8 cellular contexts compared by ENCODE assay signal in genomic region chr2:86441392-86441788, GRCh38. TPM values are rescaled to one million over a fixed set of nuclear protein-coding genes. Genes with fewer than 3 reads are reported as not detected.
DNase-seq lines count a peak whose midpoint lies in the region; ATAC-seq and TF ChIP-seq lines count a peak whose summit lies in the region.

No MANE protein-coding gene starts in this region.

- H3K27ac ChIP-seq in liver (ENCODE audit: low read depth in 1 of 2, low read length in 2 of 2) (peak overlapping the region; percentile 76 to 98), uterus (peak overlapping the region; percentile 97 to 98)

- WGBS in liver = under 1% methylated on average over 49 of the region's 49 CpGs

- peaks cover 0 to 17% (median 9%) of the 10 kb centered on the region in 4 donors for H3K4me1 ChIP-seq in liver (ENCODE audit: control insufficient read depth in 4 of 4, insufficient read depth in 4 of 4, low read length in 3 of 4)
- peaks cover 15 to 18% of the 10 kb centered on the region in 2 donors for H3K4me1 ChIP-seq in uterus

- peak overlapping the region; percentile 88 for H3K4me3 ChIP-seq in GM06990 (replicated peaks; ENCODE audit: low read depth, low read length)
- peak overlapping the region; percentile 52 to 92 (median 60) for H3K4me3 ChIP-seq in liver (ENCODE audit: low read depth in 1 of 3, low read length in 3 of 3)
- peak overlapping the region; percentile 81 to 86 for H3K4me3 ChIP-seq in uterus

- H3K27me3 ChIP-seq in GM06990 (replicated peaks; ENCODE audit: control insufficient read depth, insufficient read depth, low read length) = no peaks in the 10 kb centered on the region
- no peaks in the 10 kb centered on the region for H3K27me3 ChIP-seq in liver (ENCODE audit: control insufficient read depth in 4 of 4, insufficient read depth in 4 of 4, low read length in 3 of 4)
- H3K27me3 ChIP-seq in uterus = no peaks in the 10 kb centered on the region

- peak; percentile 97 to 98 for TF ChIP-seq POLR2A in uterus (IDR thresholded peaks at IDR 0.05)

- peak; percentile 28 for ATAC-seq in HG02642 (IDR thresholded peaks at IDR 0.05; ENCODE audit: poor library complexity, unreplicated experiment)

- peaks cover 3% of the 10 kb centered on the region for H3K27me3 Mint-ChIP-seq in activated naive CD8-positive, alpha-beta T cell treated with anti-CD3 and anti-CD28 coated beads for 36 hours

- H3K9me3 ChIP-seq in liver (ENCODE audit: control insufficient read depth in 4 of 4, low read length in 3 of 4) (peaks cover 3 to 33% (median 7%) of the 10 kb centered on the region in 4 donors), uterus (peaks cover 0 to 24% of the 10 kb centered on the region in 2 donors)

- H3K9ac ChIP-seq in liver (ENCODE audit: low read depth in 1 of 2, low read length in 2 of 2) = peak overlapping the region in 1 of 2 donors; percentile 40

- H3K9me3 Mint-ChIP-seq in activated naive CD8-positive, alpha-beta T cell treated with anti-CD3 and anti-CD28 coated beads for 36 hours = peaks cover 16% of the 10 kb centered on the region

- intact Hi-C loops in uterus (cut with DNase I; ENCODE audit: low total_unique reads) = loop anchor here (10.0 kb wide), 1 partner anchor 183 kb away; the partner anchor contains the start of gene RNF103

- peak overlapping the region; percentile 90 for H3K4me3 Mint-ChIP-seq in activated naive CD8-positive, alpha-beta T cell treated with anti-CD3 and anti-CD28 coated beads for 36 hours

- TF ChIP-seq RAD21 in liver (IDR thresholded peaks at IDR 0.05) = no peak

- TF ChIP-seq CTCF in GM06990 (IDR thresholded peaks at IDR 0.05; ENCODE audit: insufficient read depth, low read length, poor library complexity, severe bottlenecking) = no peak
- no peak for TF ChIP-seq CTCF in liver (IDR thresholded peaks at IDR 0.05; ENCODE audit: low read depth, low read length, missing input control)
- no peak for TF ChIP-seq CTCF in uterus (IDR thresholded peaks at IDR 0.05)

- H3K36me3 ChIP-seq in GM06990 (ENCODE audit: control insufficient read depth, insufficient read depth, low read length) (no peaks in the 10 kb centered on the region; the same call in none of the 2 replicates), liver (ENCODE audit: control insufficient read depth in 4 of 4, insufficient read depth in 3 of 4, low read depth in 1 of 4, low read length in 3 of 4) (no peaks in the 10 kb centered on the region), uterus (no peaks in the 10 kb centered on the region)

- peaks cover 50% of the 10 kb centered on the region for H3K36me3 Mint-ChIP-seq in activated naive CD8-positive, alpha-beta T cell treated with anti-CD3 and anti-CD28 coated beads for 36 hours

- peaks cover 40% of the 10 kb centered on the region for H3K4me1 Mint-ChIP-seq in activated naive CD8-positive, alpha-beta T cell treated with anti-CD3 and anti-CD28 coated beads for 36 hours

- peak overlapping the region; percentile 100 for H3K27ac Mint-ChIP-seq in activated naive CD8-positive, alpha-beta T cell treated with anti-CD3 and anti-CD28 coated beads for 36 hours

- DNase-seq in GM06990 (ENCODE audit: extremely low read depth, insufficient read length) = no peak
- DNase-seq in activated naive CD8-positive, alpha-beta T cell treated with anti-CD3 and anti-CD28 coated beads for 36 hours = no peak
- no peak for DNase-seq in uterus
- no peak for DNase-seq in SKM-1 (lab: John Stamatoyannopoulos, UW; ENCODE audit: unreplicated experiment)
- no peak for DNase-seq in stimulated activated CD4-positive, alpha-beta T cell treated with anti-CD3 and anti-CD28 coated beads, Interleukin-4, amount 100 ng/mL, for 4 hours
- DNase-seq in cerebellar nuclear complex (lab: John Stamatoyannopoulos, UW) = no peak

TF ChIP-seq in liver, 16 proteins besides CTCF, POLR2A, EP300 and RAD21:
- no peak for TF ChIP-seq FOXA2 (IDR thresholded peaks at IDR 0.05)
- TF ChIP-seq NR2F2 (IDR thresholded peaks at IDR 0.05) = no peak
- no peak for TF ChIP-seq MAX (IDR thresholded peaks at IDR 0.05)
- TF ChIP-seq FOXA1 (IDR thresholded peaks at IDR 0.05) = no peak
- TF ChIP-seq GABPA (IDR thresholded peaks at IDR 0.05 in 1 of 2, conservative IDR thresholded peaks at IDR 0.05 in 1 of 2) = no peak
- TF ChIP-seq YY1 (IDR thresholded peaks at IDR 0.05) = no peak
- TF ChIP-seq JUND (IDR thresholded peaks at IDR 0.05) = no peak
- no peak for TF ChIP-seq SP1 (IDR thresholded peaks at IDR 0.05)
- no peak for TF ChIP-seq RXRA (IDR thresholded peaks at IDR 0.05)

RNA-seq across cellular contexts. Expression of gene KDM3A, which starts 0.2 kb away (rescaled TPM):
- total RNA-seq in activated naive CD8-positive, alpha-beta T cell treated with anti-CD3 and anti-CD28 coated beads for 36 hours = 10 to 100 TPM; 55.5 to 57.3 TPM
- total RNA-seq in liver = 10 to 100 TPM; 11.2 to 19.8 TPM
- 1 to 10 TPM; 3.9 to 5.4 TPM for polyA plus RNA-seq in liver
- 10 to 100 TPM; 22.5 to 54.3 (median 48.6) TPM for total RNA-seq in uterus
